18 cellular contexts compared by ENCODE assay signal in genomic region chr17:39105705-39106104, GRCh38. TPM values are rescaled to one million over a fixed set of nuclear protein-coding genes. Genes with fewer than 3 reads are reported as not detected.
DNase-seq lines count a peak whose midpoint lies in the region; ATAC-seq and TF ChIP-seq lines count a peak whose summit lies in the region.
"Had no signal": no experiment of that assay in that cellular context is flagged by ENCODE, and none has a peak within 500 bp of the region (broad histone marks: within the 10 kb centered on the region; RNA-seq: fewer than 3 reads in every experiment).

No MANE protein-coding gene starts in this region.

- in situ Hi-C loops in GM13977 (cut with MboI; ENCODE audit: low pct_unique_long_range_greater_than_20kb, low sequenced_read_pairs, unreplicated experiment), result no loop called here

- peak overlapping the region; percentile 41 for H2AK5ac ChIP-seq in neuronal stem cell (ENCODE audit: low read depth, low read length)

- H3K4ac ChIP-seq in neuronal stem cell (ENCODE audit: low read length), result no peak overlapping the region

- no peak overlapping the region for H2BK120ac ChIP-seq in neuronal stem cell (ENCODE audit: low read depth, low read length)

- H3F3A ChIP-seq in GM23338 (replicated peaks; ENCODE audit: low read depth), result no peaks in the 10 kb centered on the region
- no peaks in the 10 kb centered on the region for H3F3A ChIP-seq in neural progenitor cell (ENCODE audit: low read depth)

- peaks cover 9% of the 10 kb centered on the region for H3K27me3 Mint-ChIP-seq in GM23338 (ENCODE audit: insufficient read depth, low read depth, poor library complexity)
- H3K27me3 Mint-ChIP-seq in T-helper 17 cell, result no peaks in the 10 kb centered on the region
- H3K27me3 Mint-ChIP-seq in neural progenitor cell (ENCODE audit: insufficient read depth, low read depth), result peaks cover 14% of the 10 kb centered on the region
- H3K27me3 Mint-ChIP-seq: CD4-positive, alpha-beta T cell had no signal

- H3K9me2 ChIP-seq in GM23338 (ENCODE audit: insufficient read depth), result no peaks in the 10 kb centered on the region

- H3K4me1 ChIP-seq in GM23338 (ENCODE audit: insufficient read depth) (no peaks in the 10 kb centered on the region), neuronal stem cell (ENCODE audit: control insufficient read depth in 2 of 2, insufficient read depth in 1 of 2, low read depth in 1 of 2, low read length in 2 of 2) (peaks cover 2 to 10% of the 10 kb centered on the region in 2 donors), neural progenitor cell (no peaks in the 10 kb centered on the region)
- H3K4me1 ChIP-seq: BE2C had no signal

- no peak overlapping the region for H4K91ac ChIP-seq in neuronal stem cell (ENCODE audit: low read depth, low read length, poor library complexity)

- no peaks in the 10 kb centered on the region for H3K9me3 Mint-ChIP-seq in GM23338
- no peaks in the 10 kb centered on the region for H3K9me3 Mint-ChIP-seq in neural progenitor cell
- H3K9me3 Mint-ChIP-seq: CD4-positive, alpha-beta T cell; CD8-positive, alpha-beta T cell had no signal

- H4K20me1 ChIP-seq in GM23338 (replicated peaks; ENCODE audit: insufficient read depth) (no peaks in the 10 kb centered on the region), neural progenitor cell (ENCODE audit: low read depth) (no peaks in the 10 kb centered on the region)
- H4K20me1 ChIP-seq: BLaER1 had no signal

- no peak overlapping the region for H3K4me3 Mint-ChIP-seq in GM23338
- H3K4me3 Mint-ChIP-seq in T-helper 17 cell, result no peak overlapping the region
- H3K4me3 Mint-ChIP-seq in neural progenitor cell, result no peak overlapping the region
- H3K4me3 Mint-ChIP-seq: CD4-positive, alpha-beta T cell; CD8-positive, alpha-beta T cell had no signal

- H3K9ac ChIP-seq in neuronal stem cell (ENCODE audit: low read depth, low read length, poor library complexity) (no peak overlapping the region), neural progenitor cell (no peak overlapping the region)
- H3K9ac ChIP-seq: BLaER1 had no signal

- H3K23ac ChIP-seq in neuronal stem cell (ENCODE audit: low read depth, low read length, poor library complexity), result no peak overlapping the region

- no peak for TF ChIP-seq CTCF in GM23338 (conservative IDR thresholded peaks at IDR 0.05; ENCODE audit: low read depth in 2 of 2)
- no peak for TF ChIP-seq CTCF in neural progenitor cell (IDR thresholded peaks at IDR 0.05)
- TF ChIP-seq CTCF in GM13977 (IDR thresholded peaks at IDR 0.05; ENCODE audit: extremely low read depth, insufficient read depth, missing control alignments), result no peak

- H2BK15ac ChIP-seq in neuronal stem cell (ENCODE audit: low read length), result no peak overlapping the region

- no peak overlapping the region for H3K14ac ChIP-seq in neuronal stem cell (ENCODE audit: low read length)

- no peaks in the 10 kb centered on the region for H3K27me3 ChIP-seq in GM23338 (ENCODE audit: insufficient read depth)
- H3K27me3 ChIP-seq in neuronal stem cell (ENCODE audit: control insufficient read depth in 3 of 3, insufficient read depth in 3 of 3, low read depth in 1 of 3, low read length in 3 of 3), result peaks cover 0 to 49% (median 0%) of the 10 kb centered on the region in 3 experiments
- no peaks in the 10 kb centered on the region for H3K27me3 ChIP-seq in neural progenitor cell
- H3K27me3 ChIP-seq: BE2C, BLaER1 had no signal

- no peaks in the 10 kb centered on the region for H3K9me3 ChIP-seq in T-helper 17 cell (ENCODE audit: control insufficient read depth, low read length, poor library complexity, severe bottlenecking)
- no peaks in the 10 kb centered on the region for H3K9me3 ChIP-seq in neuronal stem cell (replicated peaks in 1 of 2; ENCODE audit: control insufficient read depth in 2 of 2, insufficient read depth in 1 of 2, low read depth in 1 of 2, low read length in 2 of 2)
- no peaks in the 10 kb centered on the region for H3K9me3 ChIP-seq in neural progenitor cell (ENCODE audit: low read depth)
- H3K9me3 ChIP-seq: BE2C, BLaER1, Caco-2 had no signal

- WGBS in neuronal stem cell (ENCODE audit: extremely low coverage in 2 of 2, insufficient read length in 2 of 2, insufficient replicate concordance in 1 of 2), 2 donors, result no CpG with 5 or more reads among the region's 9 CpGs

- peak; percentile 52 for DNase-seq in GM23338 (ENCODE audit: low spot score)
- no peak for DNase-seq in T-helper 17 cell
- DNase-seq in neuronal stem cell (ENCODE audit: low spot score), result no peak
- DNase-seq in iPS-NIHi11 (ENCODE audit: low spot score), result no peak
- no peak for DNase-seq in neural progenitor cell (ENCODE audit: low spot score)
- no peak for DNase-seq in NCI-H2196 treated with DMSO at 0.1 percent for 48 hours (lab: John Stamatoyannopoulos, UW; ENCODE audit: unreplicated experiment)
- no peak for DNase-seq in GM13977 (ENCODE audit: low spot score)
- DNase-seq: 8988T; ACHN; BE2C; Caco-2; Calu3; CD4-positive, alpha-beta T cell; CD8-positive, alpha-beta T cell; DMS79 treated with DMSO at 0.1 percent for 48 hours; GF-D8 had no signal

- H3K18ac ChIP-seq in neuronal stem cell (ENCODE audit: low read length), result peak overlapping the region; percentile 37

- H3K4me3 ChIP-seq in GM23338 (no peak overlapping the region), neuronal stem cell (ENCODE audit: low read length in 2 of 2) (no peak overlapping the region), neural progenitor cell (no peak overlapping the region)
- H3K4me3 ChIP-seq: BLaER1 had no signal

- H3K36me3 ChIP-seq in GM23338 (ENCODE audit: insufficient read depth), result no peaks in the 10 kb centered on the region
- no peaks in the 10 kb centered on the region for H3K36me3 ChIP-seq in neuronal stem cell (replicated peaks in 1 of 2; ENCODE audit: control insufficient read depth in 2 of 2, insufficient read depth in 2 of 2, low read length in 2 of 2)
- H3K36me3 ChIP-seq in neural progenitor cell, result no peaks in the 10 kb centered on the region
- H3K36me3 ChIP-seq: BE2C, BLaER1 had no signal

- H3K79me2 ChIP-seq in GM23338 (replicated peaks; ENCODE audit: insufficient read depth) (no peaks in the 10 kb centered on the region), neural progenitor cell (ENCODE audit: low read depth) (no peaks in the 10 kb centered on the region)

- H3K4me1 Mint-ChIP-seq in GM23338 (no peaks in the 10 kb centered on the region), T-helper 17 cell (peaks cover 8% of the 10 kb centered on the region), neural progenitor cell (peaks cover 21% of the 10 kb centered on the region)

- H4K8ac ChIP-seq in neuronal stem cell (ENCODE audit: low read depth, low read length), result no peak overlapping the region

- H3K4me2 ChIP-seq in GM23338, result no peak overlapping the region
- H3K4me2 ChIP-seq in neuronal stem cell (ENCODE audit: insufficient read depth, low read length, poor library complexity, severe bottlenecking), result no peak overlapping the region
- H3K4me2 ChIP-seq in neural progenitor cell, result no peak overlapping the region

- H2AFZ ChIP-seq in GM23338, result no peak overlapping the region
- H2AFZ ChIP-seq in neuronal stem cell (ENCODE audit: low read length), result no peak overlapping the region
- no peak overlapping the region for H2AFZ ChIP-seq in neural progenitor cell (replicated peaks)

- no peaks in the 10 kb centered on the region for H3K36me3 Mint-ChIP-seq in GM23338 (ENCODE audit: low read depth)
- H3K36me3 Mint-ChIP-seq in T-helper 17 cell (ENCODE audit: low read depth), result peaks cover 2% of the 10 kb centered on the region
- H3K36me3 Mint-ChIP-seq in neural progenitor cell, result no peaks in the 10 kb centered on the region

- peaks cover 1% of the 10 kb centered on the region for H3K79me1 ChIP-seq in neuronal stem cell (ENCODE audit: low read depth, low read length)

- no peak overlapping the region for H2BK12ac ChIP-seq in neuronal stem cell (ENCODE audit: low read length)

- no peak overlapping the region for H3K27ac ChIP-seq in GM23338 (ENCODE audit: low read depth)
- H3K27ac ChIP-seq in neuronal stem cell (replicated peaks; ENCODE audit: low read length), result no peak overlapping the region
- H3K27ac ChIP-seq in neural progenitor cell, result no peak overlapping the region
- H3K27ac ChIP-seq: BLaER1, C4-2B had no signal

- no peak overlapping the region for H2BK5ac ChIP-seq in neuronal stem cell (ENCODE audit: low read length)

- ATAC-seq in GM23338, result no peak; the same call in 2 of the 3 replicates
- ATAC-seq in T-helper 17 cell, result no peak
- ATAC-seq: CD8-positive, alpha-beta T cell had no signal

- no peak overlapping the region for H3K27ac Mint-ChIP-seq in GM23338
- peak overlapping the region; percentile 79 for H3K27ac Mint-ChIP-seq in T-helper 17 cell
- H3K27ac Mint-ChIP-seq in neural progenitor cell, result no peak overlapping the region
- H3K27ac Mint-ChIP-seq: CD4-positive, alpha-beta T cell had no signal

TF ChIP-seq in GM23338, 12 proteins besides CTCF, POLR2A, EP300 and RAD21 (continues in another document):
- TF ChIP-seq ZNF114 (CRISPR knock-in tag; IDR thresholded peaks at IDR 0.05) (no peak), EZH2 (IDR thresholded peaks at IDR 0.05; ENCODE audit: low read depth, unreplicated experiment) (no peak), CREB1 (CRISPR knock-in tag; IDR thresholded peaks at IDR 0.05; ENCODE audit: low read depth) (no peak)

RNA-seq across cellular contexts. Expression of gene PLXDC1, which starts 45.7 kb away (rescaled TPM):
- total RNA-seq in GM23338 (2014; rRNA removed; shearing (Covaris generic)), result 0.28 and 0.39 TPM in 2 replicates
- 0.75 and 0.91 TPM in 2 replicates for polyA plus RNA-seq in GM23338 (2016; fragmentation: Nextera tagmentation; extraction: Ambion mirVana)
- 10 to 100 TPM in 1 of 2 donors, 1 to 10 TPM in 1; 7.5 to 11.7 TPM for total RNA-seq in T-helper 17 cell
- polyA plus RNA-seq in neuronal stem cell (2013, experiment 1 of 2), result 0.56 TPM
- 0.46 TPM for polyA plus RNA-seq in neuronal stem cell (2013, experiment 2 of 2)
- total RNA-seq in neural progenitor cell (ENCODE audit: low replicate concordance), result 2.1 and 2.5 TPM in 2 replicates
